Comparison of ENCODE assay signal across 17 cellular contexts in the genomic region with DNA sequence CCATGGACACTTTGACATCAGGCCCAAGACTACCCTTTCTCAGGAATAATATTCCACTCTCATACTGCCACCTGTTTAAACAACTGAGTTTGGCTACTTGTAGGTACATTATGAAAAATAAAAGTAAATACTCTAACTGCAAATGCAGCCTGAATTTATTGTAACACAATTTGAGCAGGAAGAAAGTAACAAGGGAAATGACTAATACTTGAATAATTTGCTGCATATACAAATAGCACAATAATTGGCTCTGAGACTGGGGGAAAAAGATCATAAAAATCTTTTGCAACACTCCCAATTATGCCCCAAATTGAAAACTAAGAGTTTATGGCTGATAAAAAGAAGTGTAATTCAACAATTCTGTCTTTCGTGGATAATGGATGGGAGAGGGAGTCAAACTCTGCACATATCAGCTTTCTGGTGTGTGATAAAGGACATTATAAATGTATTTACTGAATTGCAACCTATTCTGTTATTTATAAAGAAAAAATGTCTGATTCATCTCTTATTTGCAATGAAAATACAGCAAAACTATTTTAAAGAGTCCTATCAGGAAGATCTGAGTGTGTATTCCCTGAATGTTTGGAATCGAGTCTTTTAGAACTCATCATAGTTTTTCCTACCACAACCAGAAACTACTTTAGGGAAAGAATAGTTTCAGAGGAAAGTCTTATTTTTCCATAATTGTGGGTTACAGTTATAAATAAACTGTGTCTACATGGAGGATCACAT.
DNase-seq lines count a peak whose midpoint lies in the region; ATAC-seq lines count a peak whose summit lies in the region.
"Had no signal": no experiment of that assay in that cellular context is flagged by ENCODE, and none has a peak within 500 bp of the region (broad histone marks: within the 10 kb centered on the region; RNA-seq: fewer than 3 reads in every experiment).

No MANE protein-coding gene starts in this region.

- H3K36me3 ChIP-seq in ACC112 (ENCODE audit: insufficient read depth, low read length) = no peaks in the 10 kb centered on the region
- H3K36me3 ChIP-seq: spleen had no signal

- H3K4me3 ChIP-seq in ACC112 (ENCODE audit: low read depth, low read length) = peak overlapping the region; percentile 64
- H3K4me3 ChIP-seq: spleen had no signal

- H2AFZ ChIP-seq in ACC112 (ENCODE audit: low read length, unreplicated experiment) = peak overlapping the region; percentile 72

- H3K4me1 ChIP-seq in ACC112 (ENCODE audit: control insufficient read depth, insufficient read depth, low read length, unreplicated experiment) = peaks cover 22% of the 10 kb centered on the region
- H3K4me1 ChIP-seq: spleen had no signal

- no peaks in the 10 kb centered on the region for H3K27me3 ChIP-seq in ACC112 (ENCODE audit: insufficient read depth, low read length)
- H3K27me3 ChIP-seq: spleen had no signal

- peak overlapping the region; percentile 61 for H3K27ac ChIP-seq in ACC112 (ENCODE audit: low read depth, low read length)
- H3K27ac ChIP-seq: spleen had no signal

- no peak for ATAC-seq in HG03521 (IDR thresholded peaks at IDR 0.05; ENCODE audit: unreplicated experiment)
- no peak for ATAC-seq in HG02759 (IDR thresholded peaks at IDR 0.05; ENCODE audit: unreplicated experiment)
- ATAC-seq: activated naive CD4-positive, alpha-beta T cell treated with anti-CD3 and anti-CD28 coated beads, Interleukin-2, amount 50 U/mL, for 72 hours; stimulated activated naive CD8-positive, alpha-beta T cell treated with anti-CD3 and anti-CD28 coated beads, Interleukin-15, amount 100 ng/mL, for 72 hours; T-cell had no signal

- DNase-seq in HS-5 (ENCODE audit: low read depth) = peak; percentile 49
- DNase-seq in astrocyte of the hippocampus (ENCODE audit: low read depth, low spot score) = peak; percentile 16
- peak; percentile 11 for DNase-seq in hepatic stellate cell (ENCODE audit: low spot score)
- DNase-seq in NCI-H1436 treated with DMSO at 0.1 percent for 48 hours (lab: John Stamatoyannopoulos, UW) = no peak
- no peak for DNase-seq in NCI-H510A (lab: John Stamatoyannopoulos, UW)
- DNase-seq: activated CD4-positive, CD25-positive, alpha-beta regulatory T cell treated with anti-CD3 and anti-CD28 coated beads, Interleukin-2, amount 50 U/mL, for 72 hours; DMS153; NCI-H1105; NCI-H345; nucleus accumbens; spleen; stimulated activated naive CD8-positive, alpha-beta T cell treated with anti-CD3 and anti-CD28 coated beads, Interleukin-15, amount 100 ng/mL, for 72 hours; T-cell had no signal

- H3K79me2 ChIP-seq in ACC112 (ENCODE audit: control insufficient read depth, insufficient read depth, low read length, unreplicated experiment) = no peaks in the 10 kb centered on the region

Comparison
In these comparisons a context has a peak if more than half of its experiments do, and no peak if none do; other contexts are left out.
1. DNase-seq: peak in HS-5 (single experiment), astrocyte of the hippocampus (single experiment) and hepatic stellate cell (single experiment); none in NCI-H1436 treated with DMSO at 0.1 percent for 48 hours (single experiment) and NCI-H510A (single experiment).